In the genomic region with DNA sequence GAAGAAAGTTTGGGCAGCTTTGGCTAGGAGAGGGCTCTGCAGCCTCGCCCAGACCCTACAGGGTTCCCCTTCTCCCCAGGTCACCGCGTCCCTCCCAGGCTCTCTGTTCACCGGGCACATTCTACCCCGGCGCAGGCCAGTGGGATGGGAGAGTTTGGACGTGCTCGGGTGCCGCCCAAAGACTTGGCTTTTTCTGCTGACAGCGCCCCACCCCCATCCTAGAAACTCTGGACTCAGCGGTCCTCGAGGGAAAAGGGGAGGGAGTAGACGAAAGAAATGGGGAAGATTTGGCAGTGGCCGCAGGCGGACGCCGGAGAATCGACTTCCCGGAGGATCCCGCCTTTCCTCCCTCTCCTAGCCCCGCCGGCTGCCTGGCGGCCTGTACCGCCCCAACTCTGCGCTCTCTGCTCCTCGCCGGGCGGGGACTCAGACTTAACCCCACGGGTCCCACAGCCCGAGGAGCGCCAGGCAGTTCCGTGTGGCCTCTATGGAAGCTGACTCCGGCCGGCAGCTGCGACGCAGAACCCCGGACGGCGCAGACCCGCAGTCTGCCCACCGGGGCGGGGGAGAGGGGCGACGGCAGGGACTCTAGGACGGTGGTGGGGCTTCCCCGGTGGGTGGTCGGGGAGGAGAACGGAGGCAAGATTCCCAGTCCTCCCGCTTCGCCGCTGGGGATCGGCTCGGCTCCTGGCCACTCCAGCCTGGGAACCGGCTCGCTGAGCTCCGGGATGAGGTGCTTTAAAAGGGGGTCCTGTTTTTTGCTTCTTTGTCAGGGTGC, we compare ENCODE assay signal across 8 cellular contexts. TPM values are rescaled to one million over a fixed set of nuclear protein-coding genes. Genes with fewer than 3 reads are reported as not detected.
DNase-seq lines count a peak whose midpoint lies in the region; ATAC-seq and TF ChIP-seq lines count a peak whose summit lies in the region.

No MANE protein-coding gene starts in this region.

- H3K27ac ChIP-seq in right lobe of liver = no peak overlapping the region
- peak overlapping the region in 2 of 4 donors; percentile 9 to 10 for H3K27ac ChIP-seq in upper lobe of left lung

- POLR2A ChIA-PET in GM10248 (lab: Yijun Ruan, JAX) = no interaction called here

- H3K9me3 ChIP-seq in right lobe of liver = no peaks in the 10 kb centered on the region
- no peaks in the 10 kb centered on the region for H3K9me3 ChIP-seq in upper lobe of left lung

- H3K4me1 ChIP-seq in right lobe of liver (peaks cover 0 to 37% (median 7%) of the 10 kb centered on the region in 4 donors), upper lobe of left lung (peaks cover 28 to 58% (median 41%) of the 10 kb centered on the region in 4 donors)

- TF ChIP-seq CTCF in right lobe of liver (IDR thresholded peaks at IDR 0.05) = no peak
- no peak for TF ChIP-seq CTCF in upper lobe of left lung (IDR thresholded peaks at IDR 0.05)
- TF ChIP-seq CTCF in GM10248 (IDR thresholded peaks at IDR 0.05; ENCODE audit: control extremely low read depth, extremely low read depth, low read depth, missing control alignments) = no peak

- WGBS in right lobe of liver (ENCODE audit: insufficient coverage, low coverage, low lambda C conversion rate, missing lambda C conversion rate) = 3% methylated on average over 31 of the region's 56 CpGs
- WGBS in upper lobe of left lung, 2 donors = 2% methylated on average over 31 to 41 of the region's 56 CpGs

- no peaks in the 10 kb centered on the region for H3K36me3 ChIP-seq in right lobe of liver
- no peaks in the 10 kb centered on the region for H3K36me3 ChIP-seq in upper lobe of left lung

- DNase-seq in EH (ENCODE audit: low read depth) (peak; percentile 78), NCI-H2227 (lab: John Stamatoyannopoulos, UW; ENCODE audit: unreplicated experiment) (peak; percentile 74), dedifferentiated amniotic fluid mesenchymal stem cell (ENCODE audit: extremely low spot score) (peak; percentile 83), right lobe of liver (peak in 1 of 3 donors; percentile 38), upper lobe of left lung (peak; percentile 41 to 88), GM10248 (ENCODE audit: extremely low spot score) (no peak)
- DNase-seq in activated CD8-positive, alpha-beta memory T cell treated with anti-CD3 and anti-CD28 coated beads, Interleukin-2, amount 50 U/mL, for 4 hours = no peak

- TF ChIP-seq POLR2A in right lobe of liver (IDR thresholded peaks at IDR 0.05) = no peak
- no peak for TF ChIP-seq POLR2A in upper lobe of left lung (IDR thresholded peaks at IDR 0.05)

- intact Hi-C loops in right lobe of liver (cut with DNase I) = no loop called here

- CTCF ChIA-PET in GM10248 (lab: Yijun Ruan, JAX) = interaction anchor here (3.2 kb wide), 1 partner anchor 484 kb away, joined by 8 read pairs; no protein-coding TSS in a partner anchor

- H3K27me3 ChIP-seq in right lobe of liver (peaks cover 32 to 67% of the 10 kb centered on the region in 2 donors), upper lobe of left lung (peaks cover 0 to 90% (median 50%) of the 10 kb centered on the region in 4 donors)

- H3K4me3 ChIP-seq in right lobe of liver (peak overlapping the region in 2 of 3 donors; percentile 1 to 39), upper lobe of left lung (peak overlapping the region in 3 of 4 donors; percentile 43 to 50 (median 47))

- ATAC-seq in right lobe of liver = peak; percentile 14 to 43 (median 30)
- peak; percentile 60 to 79 for ATAC-seq in upper lobe of left lung (ENCODE audit: low FRiP score in 2 of 2)
- ATAC-seq in HG02571 (IDR thresholded peaks at IDR 0.05; ENCODE audit: unreplicated experiment) = no peak

- TF ChIP-seq EP300 in upper lobe of left lung (IDR thresholded peaks at IDR 0.05) = no peak

RNA-seq across cellular contexts. Expression of a gene that starts 0.9 kb away (rescaled TPM):
- not detected for total RNA-seq in right lobe of liver
- 1 to 10 TPM in 2 of 6 donors, under 1 TPM in 1, not detected in 3; 0.61 to 1.3 (median 1.2) TPM for total RNA-seq in upper lobe of left lung

Comparison
In these comparisons a context has a peak if more than half of its experiments do, and no peak if none do; other contexts are left out.
1. DNase-seq: peak in EH (single experiment), NCI-H2227 (single experiment), dedifferentiated amniotic fluid mesenchymal stem cell (single experiment) and upper lobe of left lung (2 of 2); none in GM10248 (single experiment) and activated CD8-positive, alpha-beta memory T cell treated with anti-CD3 and anti-CD28 coated beads, Interleukin-2, amount 50 U/mL, for 4 hours (single experiment).